ENCODE assay signal across 9 cellular contexts in genomic region chr7:76467743-76468404, GRCh38. TPM values are rescaled to one million over a fixed set of nuclear protein-coding genes. Genes with fewer than 3 reads are reported as not detected.
A peak's percentile ranks its signal among the peaks of the same experiment; 100 is the strongest.
DNase-seq lines count a peak whose midpoint lies in the region; ATAC-seq and TF ChIP-seq lines count a peak whose summit lies in the region.
"Not testable (repeated sequence)": the region's sequence is repeated elsewhere in the genome, so short reads cannot be mapped to it uniquely, and the experiment has no call there.
"Had no signal": no experiment of that assay in that cellular context is flagged by ENCODE, and none has a peak within 500 bp of the region (broad histone marks: within the 10 kb centered on the region; RNA-seq: fewer than 3 reads in every experiment).

No MANE protein-coding gene starts in this region.

- H3K9me3 Mint-ChIP-seq in Calu3 (ENCODE audit: low read depth, unreplicated experiment); activated CD8-positive, alpha-beta T cell treated with anti-CD3 and anti-CD28 coated beads for 36 hours: not testable (repeated sequence)

- H3K4me3 ChIP-seq in esophagus squamous epithelium, transverse colon: not testable (repeated sequence)

- H3K4me1 ChIP-seq in esophagus squamous epithelium, result peaks cover 7 to 34% (median 10%) of the 10 kb centered on the region in 3 donors
- H3K4me1 ChIP-seq in transverse colon, result peaks cover 0 to 23% (median 9%) of the 10 kb centered on the region in 4 donors

- H3K27me3 Mint-ChIP-seq in Calu3 (ENCODE audit: unreplicated experiment); activated CD8-positive, alpha-beta T cell treated with anti-CD3 and anti-CD28 coated beads for 36 hours: not testable (repeated sequence)

- not testable (repeated sequence) for BruUV-seq in Calu3 (replicated peaks; lab: Mats Ljungman, UMichigan)

- not testable (repeated sequence) for H3K27me3 ChIP-seq in esophagus squamous epithelium, transverse colon

- not testable (repeated sequence) for H3K36me3 Mint-ChIP-seq in Calu3 (ENCODE audit: insufficient read depth, unreplicated experiment); activated CD8-positive, alpha-beta T cell treated with anti-CD3 and anti-CD28 coated beads for 36 hours (ENCODE audit: low read depth)

- H3K27ac Mint-ChIP-seq in Calu3 (ENCODE audit: unreplicated experiment); activated CD8-positive, alpha-beta T cell treated with anti-CD3 and anti-CD28 coated beads for 36 hours: not testable (repeated sequence)

- H3K4me1 Mint-ChIP-seq in Calu3 (ENCODE audit: low read depth, unreplicated experiment); activated CD8-positive, alpha-beta T cell treated with anti-CD3 and anti-CD28 coated beads for 36 hours (ENCODE audit: low read depth): not testable (repeated sequence)

- not testable (repeated sequence) for H3K9me3 ChIP-seq in esophagus squamous epithelium, transverse colon

- peak overlapping the region; percentile 46 to 84 (median 66) for H3K27ac ChIP-seq in esophagus squamous epithelium
- peak overlapping the region; percentile 51 to 65 (median 54) for H3K27ac ChIP-seq in transverse colon

- TF ChIP-seq CTCF in Calu3 (IDR thresholded peaks at IDR 0.05; ENCODE audit: unreplicated experiment); activated CD8-positive, alpha-beta T cell treated with anti-CD3 and anti-CD28 coated beads for 36 hours (IDR thresholded peaks at IDR 0.05); esophagus squamous epithelium (IDR thresholded peaks at IDR 0.05); omental fat pad (IDR thresholded peaks at IDR 0.05); transverse colon (IDR thresholded peaks at IDR 0.05): not testable (repeated sequence)

- DNase-seq in Calu3, result peak; percentile 67
- peak; percentile 16 for DNase-seq in NCI-H2227 (lab: John Stamatoyannopoulos, UW; ENCODE audit: unreplicated experiment)
- DNase-seq in activated CD8-positive, alpha-beta T cell treated with anti-CD3 and anti-CD28 coated beads for 36 hours; esophagus squamous epithelium (lab: John Stamatoyannopoulos, UW); omental fat pad (ENCODE audit: low spot score): not testable (repeated sequence)
- peak; percentile 91 to 96 for DNase-seq in left colon
- peak; percentile 91 for DNase-seq in transverse colon

- POLR2A ChIA-PET in activated CD8-positive, alpha-beta T cell treated with anti-CD3 and anti-CD28 coated beads for 36 hours (lab: Charles Lee), result not testable (repeated sequence)

- in situ Hi-C loops in transverse colon (cut with MboI; ENCODE audit: low pct_ligation_motif_present in 1 of 4, low pct_unique_long_range_greater_than_20kb in 1 of 4, low sequenced_read_pairs in 3 of 4), result not testable (repeated sequence)

- intact Hi-C loops in Calu3 (cut with micrococcal nuclease; ENCODE audit: unreplicated experiment); activated CD8-positive, alpha-beta T cell treated with anti-CD3 and anti-CD28 coated beads for 36 hours (cut with micrococcal nuclease); esophagus squamous epithelium (cut with DNase I); left colon (cut with DNase I, micrococcal nuclease); transverse colon (cut with DNase I; ENCODE audit: low total_unique reads): not testable (repeated sequence)

- H3K4me3 Mint-ChIP-seq in Calu3 (ENCODE audit: low read depth, unreplicated experiment); activated CD8-positive, alpha-beta T cell treated with anti-CD3 and anti-CD28 coated beads for 36 hours: not testable (repeated sequence)

- TF ChIP-seq EP300 in transverse colon (IDR thresholded peaks at IDR 0.05; ENCODE audit: low read depth), result not testable (repeated sequence)

- 41 to 45% methylated on average over 10 of the region's 14 CpGs for WGBS in esophagus squamous epithelium, 2 donors
- WGBS in transverse colon (ENCODE audit: low coverage in 1 of 2), 2 donors, result 47 to 58% methylated on average over 5 to 10 of the region's 14 CpGs

- not testable (repeated sequence) for TF ChIP-seq POLR2A in esophagus squamous epithelium (IDR thresholded peaks at IDR 0.05); transverse colon (IDR thresholded peaks at IDR 0.05)

- peak; percentile 41 for ATAC-seq in HG02642 (IDR thresholded peaks at IDR 0.05; ENCODE audit: poor library complexity, unreplicated experiment)
- peak; percentile 39 for ATAC-seq in activated CD8-positive, alpha-beta T cell treated with anti-CD3 and anti-CD28 coated beads for 36 hours
- ATAC-seq in left colon, result peak; percentile 92
- ATAC-seq in omental fat pad (ENCODE audit: low FRiP score), result peak; percentile 92

- CTCF ChIA-PET in Calu3 (lab: Charles Lee); activated CD8-positive, alpha-beta T cell treated with anti-CD3 and anti-CD28 coated beads for 36 hours (lab: Charles Lee): not testable (repeated sequence)

- H3K36me3 ChIP-seq in esophagus squamous epithelium, result peaks cover 0 to 16% (median 0%) of the 10 kb centered on the region in 3 donors
- not testable (repeated sequence) for H3K36me3 ChIP-seq in transverse colon

RNA-seq across cellular contexts. Expression of gene DTX2, which starts 6.4 kb away (rescaled TPM):
- total RNA-seq in Calu3 (2022), result 43.6 and 51.7 TPM in 2 replicates
- total RNA-seq in activated CD8-positive, alpha-beta T cell treated with anti-CD3 and anti-CD28 coated beads for 36 hours, result 10 to 100 TPM; 20.5 to 20.8 TPM
- 100 to 1,000 TPM in 1 of 4 donors, 10 to 100 TPM in 3; 38.7 to 107 (median 59.7) TPM for total RNA-seq in esophagus squamous epithelium
- 100 to 1,000 TPM in 1 of 2 donors, 10 to 100 TPM in 1; 57.9 to 120 TPM for total RNA-seq in left colon
- total RNA-seq in omental fat pad, result 10 to 100 TPM; 15.1 to 32.2 (median 22.1) TPM
- 100 to 1,000 TPM in 2 of 4 donors, 10 to 100 TPM in 2; 73.0 to 169 (median 119) TPM for total RNA-seq in transverse colon

RNA-seq across cellular contexts. Expression of gene UPK3B, which starts 42.5 kb away (rescaled TPM):
- total RNA-seq in Calu3 (2022), result 6.0 and 14.6 TPM in 2 replicates
- total RNA-seq in activated CD8-positive, alpha-beta T cell treated with anti-CD3 and anti-CD28 coated beads for 36 hours, result under 1 TPM in 1 of 2 experiments, not detected in 1; 0.40 TPM
- total RNA-seq in esophagus squamous epithelium, result 10 to 100 TPM in 3 of 4 donors, 1 to 10 TPM in 1; 9.2 to 34.9 (median 23.8) TPM
- total RNA-seq in left colon, result 1 to 10 TPM; 2.5 to 7.2 TPM
- 100 to 1,000 TPM in 1 of 4 donors, 10 to 100 TPM in 2, 1 to 10 TPM in 1; 4.6 to 636 (median 52.6) TPM for total RNA-seq in omental fat pad
- total RNA-seq in transverse colon, result 10 to 100 TPM in 1 of 4 donors, 1 to 10 TPM in 2, not detected in 1; 3.0 to 11.6 (median 4.9) TPM

RNA-seq across cellular contexts. Expression of gene ZP3, which starts 43.1 kb away (rescaled TPM):
- total RNA-seq in Calu3 (2022) (5.4 and 9.4 TPM in 2 replicates), esophagus squamous epithelium (1 to 10 TPM; 3.8 to 7.9 (median 4.4) TPM), left colon (1 to 10 TPM; 3.3 to 5.9 TPM), omental fat pad (1 to 10 TPM in 1 of 4 donors, under 1 TPM in 2, not detected in 1; 0.48 to 2.6 (median 0.65) TPM), transverse colon (1 to 10 TPM in 2 of 4 donors, not detected in 2; 3.0 to 3.4 TPM)
- 10 to 100 TPM; 12.2 to 13.4 TPM for total RNA-seq in activated CD8-positive, alpha-beta T cell treated with anti-CD3 and anti-CD28 coated beads for 36 hours

RNA-seq across cellular contexts. Expression of gene SSC4D, which starts 58.4 kb away (rescaled TPM):
- total RNA-seq in Calu3 (2022) (0.51 TPM in 1 of 2 replicates, not detected in the other), esophagus squamous epithelium (under 1 TPM in 1 of 4 donors, not detected in 3; 0.48 TPM), left colon (under 1 TPM; 0.15 to 0.50 TPM), omental fat pad (10 to 100 TPM in 1 of 4 donors, 1 to 10 TPM in 3; 2.1 to 14.6 (median 3.4) TPM), transverse colon (under 1 TPM in 1 of 4 donors, not detected in 3; 0.41 TPM)
- total RNA-seq in activated CD8-positive, alpha-beta T cell treated with anti-CD3 and anti-CD28 coated beads for 36 hours, result under 1 TPM; 0.67 to 0.68 TPM
- total RNA-seq: CD8-positive, alpha-beta T cell had no signal

Comparison
In these comparisons a context has a peak if more than half of its experiments do, and no peak if none do; other contexts are left out.
1. ATAC-seq: peak in every context shown above with its lines; median percentile 92 in left colon; 92 in omental fat pad; 41 in HG02642; 39 in activated CD8-positive, alpha-beta T cell treated with anti-CD3 and anti-CD28 coated beads for 36 hours.